Comparison of ENCODE assay signal across 1 cellular context in the genomic region with DNA sequence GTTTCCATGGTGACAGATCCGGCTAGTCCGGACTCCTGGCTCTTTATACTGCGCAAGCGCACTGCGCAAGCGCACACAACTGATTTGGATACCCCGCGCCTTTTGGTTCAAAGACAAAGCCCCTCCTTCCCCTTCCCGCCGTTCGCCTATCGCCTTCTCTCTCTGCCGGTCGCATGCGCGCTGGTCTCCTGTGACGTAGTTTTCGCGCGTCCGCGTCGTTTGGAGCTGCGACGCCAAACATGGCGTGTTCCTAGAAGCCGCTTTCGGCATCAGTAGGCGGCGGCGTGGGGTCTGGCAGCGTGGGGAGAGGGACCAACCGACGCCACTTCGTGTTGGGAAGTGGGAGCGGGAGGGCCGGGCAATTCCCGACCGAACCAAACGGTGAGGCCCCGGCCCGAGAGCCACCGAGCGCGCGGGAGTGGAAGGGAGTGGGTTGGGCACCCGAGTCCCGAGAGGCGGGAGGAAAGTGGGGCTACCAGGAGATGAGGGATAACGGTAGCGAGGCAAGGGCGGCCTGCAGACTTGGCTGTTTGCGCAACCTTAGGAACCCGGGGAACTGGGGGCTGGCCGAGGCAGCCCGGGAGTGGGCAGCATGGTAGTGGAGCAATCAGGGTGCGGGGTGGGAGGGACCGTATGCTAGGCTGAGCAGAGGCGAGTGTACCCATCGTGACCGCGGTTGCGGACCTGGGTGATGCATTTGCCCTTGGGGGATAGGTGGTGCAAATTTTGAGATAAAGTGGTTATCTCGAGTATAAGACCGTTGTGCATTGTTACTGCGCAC.
A peak's percentile ranks its signal among the peaks of the same experiment; 100 is the strongest.
TF ChIP-seq lines count a peak whose summit lies in the region.

A gene (plus strand): TSS at position 215 of the 781 bp plus-strand sequence. CDS start 24,517 bp downstream, outside the sequence.

TF ChIP-seq in K562, 482 proteins besides CTCF, POLR2A, EP300 and RAD21 (continued from another document and continues in another):
- TF ChIP-seq, protein P1, sequence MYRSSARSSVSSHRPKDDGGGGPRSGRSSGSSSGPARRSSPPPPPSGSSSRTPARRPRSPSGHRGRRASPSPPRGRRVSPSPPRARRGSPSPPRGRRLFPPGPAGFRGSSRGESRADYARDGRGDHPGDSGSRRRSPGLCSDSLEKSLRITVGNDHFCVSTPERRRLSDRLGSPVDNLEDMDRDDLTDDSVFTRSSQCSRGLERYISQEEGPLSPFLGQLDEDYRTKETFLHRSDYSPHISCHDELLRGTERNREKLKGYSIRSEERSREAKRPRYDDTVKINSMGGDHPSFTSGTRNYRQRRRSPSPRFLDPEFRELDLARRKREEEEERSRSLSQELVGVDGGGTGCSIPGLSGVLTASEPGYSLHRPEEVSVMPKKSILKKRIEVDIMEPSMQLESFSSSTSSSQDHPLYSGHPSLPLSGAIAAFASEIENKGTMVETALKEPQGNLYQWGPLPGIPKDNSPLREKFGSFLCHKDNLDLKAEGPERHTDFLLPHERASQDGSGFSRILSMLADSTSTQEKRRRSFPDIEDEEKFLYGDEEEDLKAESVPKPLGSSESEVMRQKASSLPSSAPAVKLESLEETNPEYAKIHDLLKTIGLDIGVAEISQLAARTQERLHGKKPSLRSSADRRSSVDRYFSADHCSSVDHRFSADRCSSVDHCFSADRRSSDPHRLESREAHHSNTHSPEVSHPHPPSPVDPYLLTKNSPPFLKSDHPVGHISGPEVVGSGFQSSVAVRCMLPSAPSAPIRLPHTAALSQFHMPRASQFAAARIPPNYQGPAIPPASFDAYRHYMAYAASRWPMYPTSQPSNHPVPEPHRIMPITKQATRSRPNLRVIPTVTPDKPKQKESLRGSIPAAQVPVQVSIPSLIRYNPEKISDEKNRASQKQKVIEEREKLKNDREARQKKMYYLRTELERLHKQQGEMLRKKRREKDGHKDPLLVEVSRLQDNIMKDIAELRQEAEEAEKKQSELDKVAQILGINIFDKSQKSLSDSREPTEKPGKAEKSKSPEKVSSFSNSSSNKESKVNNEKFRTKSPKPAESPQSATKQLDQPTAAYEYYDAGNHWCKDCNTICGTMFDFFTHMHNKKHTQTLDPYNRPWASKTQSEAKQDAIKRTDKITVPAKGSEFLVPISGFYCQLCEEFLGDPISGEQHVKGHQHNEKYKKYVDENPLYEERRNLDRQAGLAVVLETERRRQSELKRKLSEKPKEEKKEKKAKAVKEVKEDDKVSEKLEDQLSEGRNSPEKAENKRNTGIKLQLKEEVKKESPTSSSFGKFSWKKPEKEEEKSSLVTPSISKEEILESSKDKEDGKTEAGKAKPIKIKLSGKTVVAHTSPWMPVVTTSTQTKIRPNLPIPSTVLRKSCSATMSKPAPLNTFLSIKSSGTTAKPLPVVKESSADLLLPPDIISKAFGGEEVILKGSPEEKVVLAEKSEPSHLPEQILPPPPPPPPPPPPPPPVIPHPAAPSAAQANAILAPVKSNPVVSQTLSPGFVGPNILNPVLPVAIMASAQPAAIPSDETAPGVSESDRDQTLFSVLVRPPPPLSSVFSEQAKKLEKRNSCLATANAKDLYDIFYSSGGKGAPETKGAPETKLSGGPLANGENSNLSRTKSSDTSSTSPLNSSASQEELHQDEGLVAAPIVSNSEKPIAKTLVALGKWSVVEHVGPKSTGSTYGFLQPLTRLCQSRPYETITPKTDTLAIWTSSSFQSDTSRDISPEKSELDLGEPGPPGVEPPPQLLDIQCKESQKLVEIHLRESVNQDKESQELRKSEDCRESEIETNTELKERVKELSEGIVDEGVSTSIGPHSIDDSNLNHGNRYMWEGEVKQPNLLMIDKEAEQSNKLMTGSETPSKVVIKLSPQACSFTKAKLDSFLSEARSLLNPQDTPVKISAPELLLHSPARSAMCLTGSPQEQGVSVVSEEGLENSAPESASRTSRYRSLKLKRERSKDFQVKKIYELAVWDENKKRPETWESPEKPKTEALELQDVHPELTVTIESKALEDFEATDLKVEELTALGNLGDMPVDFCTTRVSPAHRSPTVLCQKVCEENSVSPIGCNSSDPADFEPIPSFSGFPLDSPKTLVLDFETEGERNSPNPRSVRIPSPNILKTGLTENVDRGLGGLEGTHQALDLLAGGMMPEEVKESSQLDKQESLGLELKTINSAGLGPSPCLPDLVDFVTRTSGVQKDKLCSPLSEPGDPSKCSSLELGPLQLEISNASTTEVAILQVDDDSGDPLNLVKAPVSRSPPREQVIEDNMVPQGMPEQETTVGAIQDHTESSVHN (IDR thresholded peaks at IDR 0.05; ENCODE audit: borderline replicate concordance in 1 of 2, low read depth in 1 of 2), result no peak
- no peak for TF ChIP-seq ZSCAN32 (CRISPR knock-in tag; IDR thresholded peaks at IDR 0.05)
- TF ChIP-seq, protein P2, sequence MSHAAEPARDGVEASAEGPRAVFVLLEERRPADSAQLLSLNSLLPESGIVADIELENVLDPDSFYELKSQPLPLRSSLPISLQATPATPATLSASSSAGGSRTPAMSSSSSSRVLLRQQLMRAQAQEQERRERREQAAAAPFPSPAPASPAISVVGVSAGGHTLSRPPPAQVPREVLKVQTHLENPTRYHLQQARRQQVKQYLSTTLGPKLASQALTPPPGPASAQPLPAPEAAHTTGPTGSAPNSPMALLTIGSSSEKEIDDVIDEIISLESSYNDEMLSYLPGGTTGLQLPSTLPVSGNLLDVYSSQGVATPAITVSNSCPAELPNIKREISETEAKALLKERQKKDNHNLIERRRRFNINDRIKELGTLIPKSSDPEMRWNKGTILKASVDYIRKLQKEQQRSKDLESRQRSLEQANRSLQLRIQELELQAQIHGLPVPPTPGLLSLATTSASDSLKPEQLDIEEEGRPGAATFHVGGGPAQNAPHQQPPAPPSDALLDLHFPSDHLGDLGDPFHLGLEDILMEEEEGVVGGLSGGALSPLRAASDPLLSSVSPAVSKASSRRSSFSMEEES (CRISPR knock-in tag; IDR thresholded peaks at IDR 0.05), result no peak
- TF ChIP-seq, protein P3, sequence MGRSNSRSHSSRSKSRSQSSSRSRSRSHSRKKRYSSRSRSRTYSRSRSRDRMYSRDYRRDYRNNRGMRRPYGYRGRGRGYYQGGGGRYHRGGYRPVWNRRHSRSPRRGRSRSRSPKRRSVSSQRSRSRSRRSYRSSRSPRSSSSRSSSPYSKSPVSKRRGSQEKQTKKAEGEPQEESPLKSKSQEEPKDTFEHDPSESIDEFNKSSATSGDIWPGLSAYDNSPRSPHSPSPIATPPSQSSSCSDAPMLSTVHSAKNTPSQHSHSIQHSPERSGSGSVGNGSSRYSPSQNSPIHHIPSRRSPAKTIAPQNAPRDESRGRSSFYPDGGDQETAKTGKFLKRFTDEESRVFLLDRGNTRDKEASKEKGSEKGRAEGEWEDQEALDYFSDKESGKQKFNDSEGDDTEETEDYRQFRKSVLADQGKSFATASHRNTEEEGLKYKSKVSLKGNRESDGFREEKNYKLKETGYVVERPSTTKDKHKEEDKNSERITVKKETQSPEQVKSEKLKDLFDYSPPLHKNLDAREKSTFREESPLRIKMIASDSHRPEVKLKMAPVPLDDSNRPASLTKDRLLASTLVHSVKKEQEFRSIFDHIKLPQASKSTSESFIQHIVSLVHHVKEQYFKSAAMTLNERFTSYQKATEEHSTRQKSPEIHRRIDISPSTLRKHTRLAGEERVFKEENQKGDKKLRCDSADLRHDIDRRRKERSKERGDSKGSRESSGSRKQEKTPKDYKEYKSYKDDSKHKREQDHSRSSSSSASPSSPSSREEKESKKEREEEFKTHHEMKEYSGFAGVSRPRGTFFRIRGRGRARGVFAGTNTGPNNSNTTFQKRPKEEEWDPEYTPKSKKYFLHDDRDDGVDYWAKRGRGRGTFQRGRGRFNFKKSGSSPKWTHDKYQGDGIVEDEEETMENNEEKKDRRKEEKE (IDR thresholded peaks at IDR 0.05; ENCODE audit: borderline replicate concordance in 1 of 2, control insufficient read depth in 1 of 2, low read depth in 2 of 2, low read length in 1 of 2), result no peak
- TF ChIP-seq, protein P4, sequence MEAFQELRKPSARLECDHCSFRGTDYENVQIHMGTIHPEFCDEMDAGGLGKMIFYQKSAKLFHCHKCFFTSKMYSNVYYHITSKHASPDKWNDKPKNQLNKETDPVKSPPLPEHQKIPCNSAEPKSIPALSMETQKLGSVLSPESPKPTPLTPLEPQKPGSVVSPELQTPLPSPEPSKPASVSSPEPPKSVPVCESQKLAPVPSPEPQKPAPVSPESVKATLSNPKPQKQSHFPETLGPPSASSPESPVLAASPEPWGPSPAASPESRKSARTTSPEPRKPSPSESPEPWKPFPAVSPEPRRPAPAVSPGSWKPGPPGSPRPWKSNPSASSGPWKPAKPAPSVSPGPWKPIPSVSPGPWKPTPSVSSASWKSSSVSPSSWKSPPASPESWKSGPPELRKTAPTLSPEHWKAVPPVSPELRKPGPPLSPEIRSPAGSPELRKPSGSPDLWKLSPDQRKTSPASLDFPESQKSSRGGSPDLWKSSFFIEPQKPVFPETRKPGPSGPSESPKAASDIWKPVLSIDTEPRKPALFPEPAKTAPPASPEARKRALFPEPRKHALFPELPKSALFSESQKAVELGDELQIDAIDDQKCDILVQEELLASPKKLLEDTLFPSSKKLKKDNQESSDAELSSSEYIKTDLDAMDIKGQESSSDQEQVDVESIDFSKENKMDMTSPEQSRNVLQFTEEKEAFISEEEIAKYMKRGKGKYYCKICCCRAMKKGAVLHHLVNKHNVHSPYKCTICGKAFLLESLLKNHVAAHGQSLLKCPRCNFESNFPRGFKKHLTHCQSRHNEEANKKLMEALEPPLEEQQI (IDR thresholded peaks at IDR 0.05), result peak; percentile 96
- no peak for TF ChIP-seq PHTF2 (CRISPR knock-in tag; IDR thresholded peaks at IDR 0.05)
- TF ChIP-seq, protein P5, sequence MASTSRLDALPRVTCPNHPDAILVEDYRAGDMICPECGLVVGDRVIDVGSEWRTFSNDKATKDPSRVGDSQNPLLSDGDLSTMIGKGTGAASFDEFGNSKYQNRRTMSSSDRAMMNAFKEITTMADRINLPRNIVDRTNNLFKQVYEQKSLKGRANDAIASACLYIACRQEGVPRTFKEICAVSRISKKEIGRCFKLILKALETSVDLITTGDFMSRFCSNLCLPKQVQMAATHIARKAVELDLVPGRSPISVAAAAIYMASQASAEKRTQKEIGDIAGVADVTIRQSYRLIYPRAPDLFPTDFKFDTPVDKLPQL (IDR thresholded peaks at IDR 0.05; ENCODE audit: extremely low read depth, insufficient read length), result no peak
- TF ChIP-seq NONO (IDR thresholded peaks at IDR 0.05; ENCODE audit: low read depth in 2 of 2, low read length in 1 of 2), result no peak
- TF ChIP-seq PTBP1 (IDR thresholded peaks at IDR 0.05; ENCODE audit: low read depth, low read length), result no peak
- TF ChIP-seq FIP1L1 (IDR thresholded peaks at IDR 0.05; ENCODE audit: low read depth, low read length, poor library complexity, severe bottlenecking), result no peak
- TF ChIP-seq TSC22D4 (tag; IDR thresholded peaks at IDR 0.05), result no peak
- TF ChIP-seq, protein P6, sequence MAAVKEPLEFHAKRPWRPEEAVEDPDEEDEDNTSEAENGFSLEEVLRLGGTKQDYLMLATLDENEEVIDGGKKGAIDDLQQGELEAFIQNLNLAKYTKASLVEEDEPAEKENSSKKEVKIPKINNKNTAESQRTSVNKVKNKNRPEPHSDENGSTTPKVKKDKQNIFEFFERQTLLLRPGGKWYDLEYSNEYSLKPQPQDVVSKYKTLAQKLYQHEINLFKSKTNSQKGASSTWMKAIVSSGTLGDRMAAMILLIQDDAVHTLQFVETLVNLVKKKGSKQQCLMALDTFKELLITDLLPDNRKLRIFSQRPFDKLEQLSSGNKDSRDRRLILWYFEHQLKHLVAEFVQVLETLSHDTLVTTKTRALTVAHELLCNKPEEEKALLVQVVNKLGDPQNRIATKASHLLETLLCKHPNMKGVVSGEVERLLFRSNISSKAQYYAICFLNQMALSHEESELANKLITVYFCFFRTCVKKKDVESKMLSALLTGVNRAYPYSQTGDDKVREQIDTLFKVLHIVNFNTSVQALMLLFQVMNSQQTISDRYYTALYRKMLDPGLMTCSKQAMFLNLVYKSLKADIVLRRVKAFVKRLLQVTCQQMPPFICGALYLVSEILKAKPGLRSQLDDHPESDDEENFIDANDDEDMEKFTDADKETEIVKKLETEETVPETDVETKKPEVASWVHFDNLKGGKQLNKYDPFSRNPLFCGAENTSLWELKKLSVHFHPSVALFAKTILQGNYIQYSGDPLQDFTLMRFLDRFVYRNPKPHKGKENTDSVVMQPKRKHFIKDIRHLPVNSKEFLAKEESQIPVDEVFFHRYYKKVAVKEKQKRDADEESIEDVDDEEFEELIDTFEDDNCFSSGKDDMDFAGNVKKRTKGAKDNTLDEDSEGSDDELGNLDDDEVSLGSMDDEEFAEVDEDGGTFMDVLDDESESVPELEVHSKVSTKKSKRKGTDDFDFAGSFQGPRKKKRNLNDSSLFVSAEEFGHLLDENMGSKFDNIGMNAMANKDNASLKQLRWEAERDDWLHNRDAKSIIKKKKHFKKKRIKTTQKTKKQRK (IDR thresholded peaks at IDR 0.05; ENCODE audit: borderline replicate concordance, low read depth, low read length), result no peak
- no peak for TF ChIP-seq ETS2 (tag; IDR thresholded peaks at IDR 0.05; ENCODE audit: borderline replicate concordance, poor library complexity, severe bottlenecking)
- no peak for TF ChIP-seq EZH2 (IDR thresholded peaks at IDR 0.05; ENCODE audit: borderline replicate concordance, low read depth, low read length)
- TF ChIP-seq ZNF146 (CRISPR knock-in tag; IDR thresholded peaks at IDR 0.05; ENCODE audit: unreplicated experiment), result no peak
- TF ChIP-seq PYGO2 (tag; IDR thresholded peaks at IDR 0.05), result no peak
- peak; percentile 14 to 83; a peak in 1 of 4 replicates for TF ChIP-seq SRF (CRISPR knock-in tag; IDR thresholded peaks at IDR 0.05)
- TF ChIP-seq, protein P7, sequence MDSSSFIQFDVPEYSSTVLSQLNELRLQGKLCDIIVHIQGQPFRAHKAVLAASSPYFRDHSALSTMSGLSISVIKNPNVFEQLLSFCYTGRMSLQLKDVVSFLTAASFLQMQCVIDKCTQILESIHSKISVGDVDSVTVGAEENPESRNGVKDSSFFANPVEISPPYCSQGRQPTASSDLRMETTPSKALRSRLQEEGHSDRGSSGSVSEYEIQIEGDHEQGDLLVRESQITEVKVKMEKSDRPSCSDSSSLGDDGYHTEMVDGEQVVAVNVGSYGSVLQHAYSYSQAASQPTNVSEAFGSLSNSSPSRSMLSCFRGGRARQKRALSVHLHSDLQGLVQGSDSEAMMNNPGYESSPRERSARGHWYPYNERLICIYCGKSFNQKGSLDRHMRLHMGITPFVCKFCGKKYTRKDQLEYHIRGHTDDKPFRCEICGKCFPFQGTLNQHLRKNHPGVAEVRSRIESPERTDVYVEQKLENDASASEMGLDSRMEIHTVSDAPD (CRISPR knock-in tag; IDR thresholded peaks at IDR 0.05), result no peak
- no peak for TF ChIP-seq ZNF707 (CRISPR knock-in tag; conservative IDR thresholded peaks at IDR 0.05)
- TF ChIP-seq MED1 (CRISPR knock-in tag; IDR thresholded peaks at IDR 0.05; ENCODE audit: borderline replicate concordance), result no peak
- TF ChIP-seq, protein P8, sequence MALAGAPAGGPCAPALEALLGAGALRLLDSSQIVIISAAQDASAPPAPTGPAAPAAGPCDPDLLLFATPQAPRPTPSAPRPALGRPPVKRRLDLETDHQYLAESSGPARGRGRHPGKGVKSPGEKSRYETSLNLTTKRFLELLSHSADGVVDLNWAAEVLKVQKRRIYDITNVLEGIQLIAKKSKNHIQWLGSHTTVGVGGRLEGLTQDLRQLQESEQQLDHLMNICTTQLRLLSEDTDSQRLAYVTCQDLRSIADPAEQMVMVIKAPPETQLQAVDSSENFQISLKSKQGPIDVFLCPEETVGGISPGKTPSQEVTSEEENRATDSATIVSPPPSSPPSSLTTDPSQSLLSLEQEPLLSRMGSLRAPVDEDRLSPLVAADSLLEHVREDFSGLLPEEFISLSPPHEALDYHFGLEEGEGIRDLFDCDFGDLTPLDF (CRISPR knock-in tag; IDR thresholded peaks at IDR 0.05), result peak; percentile 94
- peak; percentile 8; the same call in 1 of the 2 replicates for TF ChIP-seq TCF3 (CRISPR knock-in tag; IDR thresholded peaks at IDR 0.05)
- TF ChIP-seq NR2C1 (IDR thresholded peaks at IDR 0.05), result no peak
- 0 out of 2 replicates have a peak, but pooled peaks have one; percentile 14 for TF ChIP-seq NR2C1 (tag; IDR thresholded peaks at IDR 0.05)
- no peak for TF ChIP-seq KLF16 (IDR thresholded peaks at IDR 0.05)
- TF ChIP-seq ZNF584 (CRISPR knock-in tag; IDR thresholded peaks at IDR 0.05; ENCODE audit: low read depth), result no peak
